Comparison of ENCODE assay signal across 8 cellular contexts in the genomic region with DNA sequence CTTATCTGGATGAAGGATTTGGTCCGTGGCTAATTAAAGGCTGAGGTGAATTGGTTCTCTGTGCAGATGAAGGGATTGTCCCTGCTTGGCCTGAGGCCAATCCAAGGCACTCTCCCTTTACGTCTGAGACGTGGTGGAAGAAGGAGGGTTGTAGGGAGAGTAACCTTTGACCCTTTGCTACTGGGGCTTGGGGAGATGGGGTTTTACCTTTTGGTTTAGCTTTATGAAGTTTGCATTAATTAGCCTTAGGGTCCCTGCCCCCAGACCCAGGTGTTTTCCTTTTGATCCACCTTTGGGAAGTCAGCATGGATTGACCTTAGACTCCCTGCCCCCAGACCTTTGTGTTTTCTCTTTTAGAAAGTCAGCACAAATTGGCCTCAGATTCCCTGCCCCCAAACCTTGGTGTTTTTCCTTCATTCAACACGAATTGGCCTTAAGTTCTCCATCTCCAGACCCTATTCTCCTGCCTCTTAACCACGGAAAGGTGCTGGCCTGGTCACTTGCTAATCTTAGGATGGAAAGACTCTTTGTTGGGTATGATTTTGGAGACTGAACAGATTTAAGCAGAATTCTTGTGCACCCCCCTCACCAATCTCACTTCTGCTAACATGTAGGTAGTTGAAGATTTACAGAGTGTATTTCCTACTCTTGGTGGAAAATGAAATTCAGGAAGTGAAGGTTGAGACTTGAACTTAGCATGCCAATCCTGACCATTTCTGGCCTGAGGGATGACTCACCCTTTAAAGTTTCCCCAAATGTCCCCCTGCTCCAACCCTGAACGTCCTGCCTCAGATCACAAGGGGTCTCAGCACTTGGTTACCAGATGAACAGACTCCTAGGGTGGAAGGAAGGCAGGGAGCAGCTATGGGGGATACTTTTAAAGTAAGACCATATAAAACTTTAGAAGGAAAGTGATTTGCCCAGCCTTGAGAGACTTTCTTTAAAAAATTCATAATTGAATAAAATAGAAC. TPM values are rescaled to one million over a fixed set of nuclear protein-coding genes. Genes with fewer than 3 reads are reported as not detected.
A peak's percentile ranks its signal among the peaks of the same experiment; 100 is the strongest.
DNase-seq lines count a peak whose midpoint lies in the region; ATAC-seq and TF ChIP-seq lines count a peak whose summit lies in the region.

No MANE protein-coding gene starts in this region.

- no peaks in the 10 kb centered on the region for H3K27me3 Mint-ChIP-seq in WTC11 (ENCODE audit: low read depth)
- peaks cover 4% of the 10 kb centered on the region for H3K27me3 Mint-ChIP-seq in neural progenitor cell (ENCODE audit: insufficient read depth, low read depth)
- peaks cover 8% of the 10 kb centered on the region for H3K27me3 Mint-ChIP-seq in T-helper 2 cell treated with Interferon-gamma antibody and Interleukin-4, amounts not matched to agents 5 μg/mL and 100 μg/mL, for 36 hours (ENCODE audit: low read depth)

- CTCF ChIA-PET in WTC11 (lab: Charles Lee) = no interaction called here

- H3K4me3 Mint-ChIP-seq in WTC11 (no peak overlapping the region), neural progenitor cell (no peak overlapping the region)
- no peak overlapping the region for H3K4me3 Mint-ChIP-seq in T-helper 2 cell treated with Interferon-gamma antibody and Interleukin-4, amounts not matched to agents 5 μg/mL and 100 μg/mL, for 36 hours

- no peak for TF ChIP-seq CTCF in WTC11 (IDR thresholded peaks at IDR 0.05)
- no peak for TF ChIP-seq CTCF in neural progenitor cell (IDR thresholded peaks at IDR 0.05)

- no peak overlapping the region for H3K4me3 ChIP-seq in neural progenitor cell

- H3K27ac Mint-ChIP-seq in WTC11 (no peak overlapping the region), neural progenitor cell (no peak overlapping the region)
- no peak overlapping the region for H3K27ac Mint-ChIP-seq in T-helper 2 cell treated with Interferon-gamma antibody and Interleukin-4, amounts not matched to agents 5 μg/mL and 100 μg/mL, for 36 hours

- no peaks in the 10 kb centered on the region for H3K36me3 ChIP-seq in neural progenitor cell

- H3K4me1 Mint-ChIP-seq in WTC11 (peaks cover 27% of the 10 kb centered on the region), neural progenitor cell (peaks cover 17% of the 10 kb centered on the region)
- H3K4me1 Mint-ChIP-seq in T-helper 2 cell treated with Interferon-gamma antibody and Interleukin-4, amounts not matched to agents 5 μg/mL and 100 μg/mL, for 36 hours (ENCODE audit: low read depth) = no peaks in the 10 kb centered on the region

- no peaks in the 10 kb centered on the region for H3K9me3 ChIP-seq in neural progenitor cell (ENCODE audit: low read depth)

- ATAC-seq in GM18909 (IDR thresholded peaks at IDR 0.05; ENCODE audit: poor library complexity, unreplicated experiment) (peak; percentile 77), HG02981 (IDR thresholded peaks at IDR 0.05; ENCODE audit: unreplicated experiment) (peak; percentile 76), WTC11 (peak; percentile 34)

- H3K36me3 Mint-ChIP-seq in WTC11 (no peaks in the 10 kb centered on the region), neural progenitor cell (no peaks in the 10 kb centered on the region)
- H3K36me3 Mint-ChIP-seq in T-helper 2 cell treated with Interferon-gamma antibody and Interleukin-4, amounts not matched to agents 5 μg/mL and 100 μg/mL, for 36 hours (ENCODE audit: low read depth) = no peaks in the 10 kb centered on the region

- H3K27me3 ChIP-seq in neural progenitor cell = no peaks in the 10 kb centered on the region

- peak overlapping the region; percentile 28 for H3K4me2 ChIP-seq in neural progenitor cell

- POLR2A ChIA-PET in WTC11 (lab: Charles Lee) = no interaction called here

- H3K4me1 ChIP-seq in neural progenitor cell = peaks cover 36% of the 10 kb centered on the region

- no peak overlapping the region for H3K9ac ChIP-seq in neural progenitor cell

- no peaks in the 10 kb centered on the region for H3K79me2 ChIP-seq in neural progenitor cell (ENCODE audit: low read depth)

- peak overlapping the region; percentile 53 for H3K27ac ChIP-seq in neural progenitor cell

- no peaks in the 10 kb centered on the region for H4K20me1 ChIP-seq in neural progenitor cell (ENCODE audit: low read depth)

- DNase-seq in WTC11 (ENCODE audit: low spot score) = no peak
- DNase-seq in neural progenitor cell (ENCODE audit: low spot score) = peak; percentile 13
- DNase-seq in NCI-H345 (lab: John Stamatoyannopoulos, UW) = no peak
- no peak for DNase-seq in activated T-cell treated with anti-CD3 and anti-CD28 coated beads, Interleukin-2, amount 50 U/mL, for 1 hour
- no peak for DNase-seq in T-helper 2 cell treated with Interferon-gamma antibody and Interleukin-4, amounts not matched to agents 5 μg/mL and 100 μg/mL, for 36 hours (ENCODE audit: low spot score)
- no peak for DNase-seq in activated T-cell treated with anti-CD3 and anti-CD28 coated beads, Interleukin-2, amount 50 U/mL, for 48 hours

- H3K9me3 Mint-ChIP-seq in WTC11 = peaks cover 4% of the 10 kb centered on the region
- no peaks in the 10 kb centered on the region for H3K9me3 Mint-ChIP-seq in neural progenitor cell
- H3K9me3 Mint-ChIP-seq in T-helper 2 cell treated with Interferon-gamma antibody and Interleukin-4, amounts not matched to agents 5 μg/mL and 100 μg/mL, for 36 hours = no peaks in the 10 kb centered on the region

- H2AFZ ChIP-seq in neural progenitor cell (replicated peaks) = no peak overlapping the region

- peaks cover 19% of the 10 kb centered on the region for H3F3A ChIP-seq in neural progenitor cell (ENCODE audit: low read depth)

TF ChIP-seq in WTC11, 78 proteins besides CTCF, POLR2A, EP300 and RAD21:
- TF ChIP-seq CREB1 (CRISPR knock-in tag; IDR thresholded peaks at IDR 0.05) (no peak), ZNF671 (CRISPR knock-in tag; IDR thresholded peaks at IDR 0.05) (no peak), SOX15 (CRISPR knock-in tag; IDR thresholded peaks at IDR 0.05) (no peak), ZNF232 (CRISPR knock-in tag; IDR thresholded peaks at IDR 0.05) (no peak), NR1H2 (CRISPR knock-in tag; IDR thresholded peaks at IDR 0.05) (no peak), TP53 (CRISPR knock-in tag; IDR thresholded peaks at IDR 0.05) (no peak), NR3C1 (CRISPR knock-in tag; conservative IDR thresholded peaks at IDR 0.05; ENCODE audit: low read depth) (no peak), SP1 (CRISPR knock-in tag; conservative IDR thresholded peaks at IDR 0.05) (no peak), ZNF121 (CRISPR knock-in tag; IDR thresholded peaks at IDR 0.05) (no peak), JAZF1 (CRISPR knock-in tag; IDR thresholded peaks at IDR 0.05) (no peak), NFATC4 (CRISPR knock-in tag; IDR thresholded peaks at IDR 0.05) (no peak), ESRRA (CRISPR knock-in tag; IDR thresholded peaks at IDR 0.05; ENCODE audit: borderline replicate concordance) (no peak)
- TF ChIP-seq, protein P1, sequence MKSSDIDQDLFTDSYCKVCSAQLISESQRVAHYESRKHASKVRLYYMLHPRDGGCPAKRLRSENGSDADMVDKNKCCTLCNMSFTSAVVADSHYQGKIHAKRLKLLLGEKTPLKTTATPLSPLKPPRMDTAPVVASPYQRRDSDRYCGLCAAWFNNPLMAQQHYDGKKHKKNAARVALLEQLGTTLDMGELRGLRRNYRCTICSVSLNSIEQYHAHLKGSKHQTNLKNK (CRISPR knock-in tag; IDR thresholded peaks at IDR 0.05) = no peak
- TF ChIP-seq, protein P2, sequence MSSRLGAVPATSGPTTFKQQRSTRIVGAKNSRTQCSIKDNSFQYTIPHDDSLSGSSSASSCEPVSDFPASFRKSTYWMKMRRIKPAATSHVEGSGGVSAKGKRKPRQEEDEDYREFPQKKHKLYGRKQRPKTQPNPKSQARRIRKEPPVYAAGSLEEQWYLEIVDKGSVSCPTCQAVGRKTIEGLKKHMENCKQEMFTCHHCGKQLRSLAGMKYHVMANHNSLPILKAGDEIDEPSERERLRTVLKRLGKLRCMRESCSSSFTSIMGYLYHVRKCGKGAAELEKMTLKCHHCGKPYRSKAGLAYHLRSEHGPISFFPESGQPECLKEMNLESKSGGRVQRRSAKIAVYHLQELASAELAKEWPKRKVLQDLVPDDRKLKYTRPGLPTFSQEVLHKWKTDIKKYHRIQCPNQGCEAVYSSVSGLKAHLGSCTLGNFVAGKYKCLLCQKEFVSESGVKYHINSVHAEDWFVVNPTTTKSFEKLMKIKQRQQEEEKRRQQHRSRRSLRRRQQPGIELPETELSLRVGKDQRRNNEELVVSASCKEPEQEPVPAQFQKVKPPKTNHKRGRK (CRISPR knock-in tag; IDR thresholded peaks at IDR 0.05; ENCODE audit: borderline replicate concordance) = no peak

RNA-seq across cellular contexts. Expression of a gene that starts 23.1 kb away (rescaled TPM):
- total RNA-seq in WTC11 (2021) (37.2 to 42.8 TPM (median 40.8 TPM) in 3 replicates), neural progenitor cell (ENCODE audit: low replicate concordance) (73.7 and 122 TPM in 2 replicates)
